ENCODE assay signal across 8 cellular contexts in genomic region chr3:182792901-182793662, GRCh38. TPM values are rescaled to one million over a fixed set of nuclear protein-coding genes. Genes with fewer than 3 reads are reported as not detected.
DNase-seq lines count a peak whose midpoint lies in the region; ATAC-seq and TF ChIP-seq lines count a peak whose summit lies in the region.

ATP11B (plus strand) TSS chr3:182793504; CDS start chr3:182793760, 256 bp downstream.

- peaks cover 10% of the 10 kb centered on the region for H3K27me3 ChIP-seq in DND-41 (ENCODE audit: insufficient read depth, low read length, poor library complexity)

- H3K9me3 Mint-ChIP-seq in natural killer cell treated with Interleukin-12 subunit alpha and Interleukin-12 subunit beta and Interleukin-15 and Interleukin-18, amount 100 ng/mL, for 72 hours: no peaks in the 10 kb centered on the region

- peak within 1 kb of the TSS; percentile 61 to 72 for H3K4me3 ChIP-seq in DND-41 (ENCODE audit: low read depth in 1 of 2, low read length in 2 of 2)
- peak within 1 kb of the TSS; percentile 96 for H3K4me3 ChIP-seq in Jurkat, Clone E6-1 (ENCODE audit: low read length)

- peak within 1 kb of the TSS; percentile 86 for H3K9ac ChIP-seq in DND-41 (ENCODE audit: low read depth, low read length)

- H2AFZ ChIP-seq in DND-41 (ENCODE audit: low read depth, low read length): peak within 1 kb of the TSS; percentile 99

- H3K79me2 ChIP-seq in DND-41 (ENCODE audit: insufficient read depth, low read length): peaks cover 44% of the 10 kb centered on the region

- H3K9me3 ChIP-seq in DND-41 (ENCODE audit: insufficient read depth, low read length, severe bottlenecking): no peaks in the 10 kb centered on the region

- ATAC-seq in DND-41 (ENCODE audit: insufficient read depth, low read depth) (peak; percentile 65), GM21619 (IDR thresholded peaks at IDR 0.05; ENCODE audit: unreplicated experiment) (peak; percentile 71)
- ATAC-seq in natural killer cell treated with Interleukin-12 subunit alpha and Interleukin-12 subunit beta and Interleukin-15 and Interleukin-18, amount 100 ng/mL, for 72 hours: peak; percentile 90 to 93

- H3K4me1 Mint-ChIP-seq in natural killer cell treated with Interleukin-12 subunit alpha and Interleukin-12 subunit beta and Interleukin-15 and Interleukin-18, amount 100 ng/mL, for 72 hours (ENCODE audit: low read depth in 2 of 2): peaks cover 26% of the 10 kb centered on the region in 2 donors

- H3K27ac ChIP-seq in DND-41 (ENCODE audit: low read length): peak within 1 kb of the TSS; percentile 81

- peak within 1 kb of the TSS; percentile 97 for H3K4me3 Mint-ChIP-seq in natural killer cell treated with Interleukin-12 subunit alpha and Interleukin-12 subunit beta and Interleukin-15 and Interleukin-18, amount 100 ng/mL, for 72 hours

- DNase-seq in DND-41 (peak; percentile 83), fibroblast of peridontal ligament (ENCODE audit: extremely low read depth) (peak; percentile 58)
- DNase-seq in Jurkat, Clone E6-1 (ENCODE audit: low read depth, low spot score): peak; percentile 49
- DNase-seq in activated T-helper 9 cell treated with anti-CD3 and anti-CD28 coated beads, Interleukin-2, amount 50 U/mL, for 16 hours (ENCODE audit: low read depth): peak; percentile 73
- DNase-seq in natural killer cell treated with Interleukin-12 subunit alpha and Interleukin-12 subunit beta and Interleukin-15 and Interleukin-18, amount 100 ng/mL, for 72 hours (ENCODE audit: low spot score): peak; percentile 86
- DNase-seq in stimulated activated naive CD4-positive, alpha-beta T cell treated with Interleukin-2 at 50 U/mL for 16 hours (lab: John Stamatoyannopoulos, UW): peak; percentile 78

- peak within 1 kb of the TSS; percentile 97 for H3K27ac Mint-ChIP-seq in natural killer cell treated with Interleukin-12 subunit alpha and Interleukin-12 subunit beta and Interleukin-15 and Interleukin-18, amount 100 ng/mL, for 72 hours

- peaks cover 12% of the 10 kb centered on the region; the same call in 1 of the 2 replicates for H4K20me1 ChIP-seq in DND-41 (ENCODE audit: insufficient read depth, low read length)

- peak; percentile 92 for TF ChIP-seq POLR2A in Raji (IDR thresholded peaks at IDR 0.05; ENCODE audit: insufficient read depth, low read depth, low read length)

- H3K27me3 Mint-ChIP-seq in natural killer cell treated with Interleukin-12 subunit alpha and Interleukin-12 subunit beta and Interleukin-15 and Interleukin-18, amount 100 ng/mL, for 72 hours: peaks cover 0 to 1% of the 10 kb centered on the region in 2 donors

- no peaks in the 10 kb centered on the region; the same call in 1 of the 2 replicates for H3K36me3 ChIP-seq in DND-41 (ENCODE audit: insufficient read depth, low read length)

- peaks cover 36% of the 10 kb centered on the region for H3K4me1 ChIP-seq in DND-41 (ENCODE audit: insufficient read depth, low read length)

- no peak for TF ChIP-seq CTCF in DND-41 (IDR thresholded peaks at IDR 0.05; ENCODE audit: borderline replicate concordance, extremely low read depth, low read length, poor library complexity, severe bottlenecking)

- H3K36me3 Mint-ChIP-seq in natural killer cell treated with Interleukin-12 subunit alpha and Interleukin-12 subunit beta and Interleukin-15 and Interleukin-18, amount 100 ng/mL, for 72 hours: peaks cover 5% of the 10 kb centered on the region

- H3K4me2 ChIP-seq in DND-41 (ENCODE audit: insufficient read depth, low read length): peak within 1 kb of the TSS; percentile 73

RNA-seq across cellular contexts. Expression of gene ATP11B, which starts in this region (rescaled TPM):
- polyA plus RNA-seq in Jurkat, Clone E6-1 (2012; ENCODE audit: insufficient read depth, insufficient read length): 39.1 TPM
- total RNA-seq in natural killer cell treated with Interleukin-12 subunit alpha and Interleukin-12 subunit beta and Interleukin-15 and Interleukin-18, amount 100 ng/mL, for 72 hours: 100 to 1,000 TPM; 158 to 160 TPM

Comparison
In these comparisons a context has a peak if more than half of its experiments do, and no peak if none do; other contexts are left out.
1. Peak in every context shown above with its lines: DNase-seq, ATAC-seq, H3K4me3 ChIP-seq and H3K27ac ChIP-seq.